In the genomic region with DNA sequence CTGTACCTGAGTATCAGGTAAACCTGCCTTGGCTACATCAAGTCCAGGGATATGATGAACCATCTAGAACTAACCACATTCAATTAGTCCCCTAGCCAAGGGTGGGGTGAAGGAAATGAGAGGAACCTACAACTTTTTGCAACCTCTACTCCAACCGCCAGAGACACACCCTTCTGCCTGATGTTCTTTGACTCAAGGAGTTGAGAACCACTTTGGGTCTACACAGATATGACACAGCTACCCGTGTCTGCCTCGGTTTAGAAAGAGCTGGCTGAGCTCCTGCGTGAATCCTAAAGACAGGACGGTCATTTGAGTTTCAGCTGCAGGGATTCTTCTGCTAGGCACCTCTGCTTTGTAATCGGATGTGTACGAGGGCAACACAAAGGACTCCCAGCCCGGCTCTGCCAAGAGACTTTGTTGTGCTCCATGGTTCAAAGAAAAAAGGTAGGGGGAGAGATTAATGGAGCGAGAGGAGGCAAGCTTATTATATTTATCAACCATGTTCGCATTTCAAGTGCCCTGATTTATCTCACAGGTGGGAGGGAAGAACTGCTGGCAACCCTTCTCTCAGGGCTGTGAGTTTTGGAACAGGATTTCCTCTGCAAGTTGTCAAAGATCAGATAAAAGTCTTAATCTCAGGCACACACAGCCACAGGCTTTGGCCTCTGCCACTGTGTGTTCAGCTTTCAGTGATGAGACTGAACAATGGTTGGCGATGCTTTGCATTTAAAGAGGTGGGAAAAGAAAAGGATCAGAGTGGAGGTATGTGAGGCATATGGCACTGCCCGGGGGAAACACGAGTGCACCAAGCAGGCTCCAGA, we compare ENCODE assay signal across 12 cellular contexts. TPM values are rescaled to one million over a fixed set of nuclear protein-coding genes. Genes with fewer than 3 reads are reported as not detected.
DNase-seq lines count a peak whose midpoint lies in the region; ATAC-seq and TF ChIP-seq lines count a peak whose summit lies in the region.
"Had no signal": no experiment of that assay in that cellular context is flagged by ENCODE, and none has a peak within 500 bp of the region (broad histone marks: within the 10 kb centered on the region; RNA-seq: fewer than 3 reads in every experiment).

No MANE protein-coding gene starts in this region.

- H3K36me3 Mint-ChIP-seq in activated naive CD8-positive, alpha-beta T cell treated with anti-CD3 and anti-CD28 coated beads, Interleukin-2, amount 50 U/mL, for 24 hours (ENCODE audit: low read depth) = peaks cover 2% of the 10 kb centered on the region
- no peaks in the 10 kb centered on the region for H3K36me3 Mint-ChIP-seq in nephron progenitor cell (ENCODE audit: low read depth)

- no peak for TF ChIP-seq EP300 in SK-N-SH (IDR thresholded peaks at IDR 0.05; ENCODE audit: borderline replicate concordance in 1 of 2, low read depth in 1 of 2, low read length in 1 of 2)

- H3K79me2 ChIP-seq in SK-N-SH (ENCODE audit: insufficient read depth) = peaks cover 21% of the 10 kb centered on the region; the same call in 1 of the 2 replicates

- DNase-seq in SK-N-SH (no peak), NB4 (ENCODE audit: low read depth) (peak; percentile 34), nephron progenitor cell (no peak), Ammon's horn (ENCODE audit: low spot score) (no peak), GDM1 (lab: John Stamatoyannopoulos, UW) (no peak), iPS-NIHi7 (ENCODE audit: extremely low spot score) (no peak)
- DNase-seq in activated naive CD8-positive, alpha-beta T cell treated with anti-CD3 and anti-CD28 coated beads, Interleukin-2, amount 50 U/mL, for 24 hours = no peak
- DNase-seq: EL, NCI-H2171, ovary, SHP77 treated with DMSO at 0.1 percent for 48 hours had no signal

- H4K20me1 ChIP-seq in SK-N-SH (ENCODE audit: insufficient read depth) = 0 out of 2 replicates have a peak, but pooled peaks cover 3% of the 10 kb centered on the region

- no peaks in the 10 kb centered on the region for H3K27me3 ChIP-seq in SK-N-SH (ENCODE audit: insufficient read depth)
- H3K27me3 ChIP-seq: ovary had no signal

- TF ChIP-seq RAD21 in SK-N-SH (IDR thresholded peaks at IDR 0.05; ENCODE audit: low read length) = no peak

- CTCF ChIA-PET in SK-N-SH (lab: Yijun Ruan, JAX) = no interaction called here

- TF ChIP-seq POLR2A in NB4 (IDR thresholded peaks at IDR 0.05; ENCODE audit: extremely low read depth, insufficient read length) = no peak

- no peaks in the 10 kb centered on the region for H3K9me3 Mint-ChIP-seq in activated naive CD8-positive, alpha-beta T cell treated with anti-CD3 and anti-CD28 coated beads, Interleukin-2, amount 50 U/mL, for 24 hours
- no peaks in the 10 kb centered on the region for H3K9me3 Mint-ChIP-seq in nephron progenitor cell

- H2AFZ ChIP-seq in SK-N-SH (ENCODE audit: low read depth) = no peak overlapping the region

- TF ChIP-seq CTCF in SK-N-SH (IDR thresholded peaks at IDR 0.05) = no peak
- no peak for TF ChIP-seq CTCF in NB4 (IDR thresholded peaks at IDR 0.05; ENCODE audit: low read depth, low read length)
- no peak for TF ChIP-seq CTCF in nephron progenitor cell (IDR thresholded peaks at IDR 0.05)

- 72% methylated on average over 13 of the region's 13 CpGs for WGBS in SK-N-SH (ENCODE audit: low lambda C conversion rate)

- H3K9ac ChIP-seq in SK-N-SH = no peak overlapping the region

- H3K4me2 ChIP-seq in SK-N-SH = no peak overlapping the region

- H3K9me3 ChIP-seq in SK-N-SH = no peaks in the 10 kb centered on the region
- H3K9me3 ChIP-seq: ovary had no signal

- no peaks in the 10 kb centered on the region for H3K9me2 ChIP-seq in SK-N-SH

- H3K27ac Mint-ChIP-seq in activated naive CD8-positive, alpha-beta T cell treated with anti-CD3 and anti-CD28 coated beads, Interleukin-2, amount 50 U/mL, for 24 hours = peak overlapping the region; percentile 64
- H3K27ac Mint-ChIP-seq in nephron progenitor cell = peak overlapping the region; percentile 38

- H3K4me1 ChIP-seq in SK-N-SH (ENCODE audit: control insufficient read depth in 1 of 2, insufficient read depth in 2 of 2, low read depth in 1 of 2, low read length in 1 of 2) = peaks cover 5 to 8% of the 10 kb centered on the region in 2 experiments; a peak in 3 of 4 replicates

- POLR2A ChIA-PET in SK-N-SH (lab: Yijun Ruan, JAX) = no interaction called here

- H3K4me3 Mint-ChIP-seq in activated naive CD8-positive, alpha-beta T cell treated with anti-CD3 and anti-CD28 coated beads, Interleukin-2, amount 50 U/mL, for 24 hours = peak overlapping the region; percentile 32
- no peak overlapping the region for H3K4me3 Mint-ChIP-seq in nephron progenitor cell

- no peak overlapping the region for H3K27ac ChIP-seq in SK-N-SH (ENCODE audit: low read depth in 2 of 2, low read length in 1 of 2)
- H3K27ac ChIP-seq: ovary had no signal

- peaks cover 99% of the 10 kb centered on the region for H3K4me1 Mint-ChIP-seq in activated naive CD8-positive, alpha-beta T cell treated with anti-CD3 and anti-CD28 coated beads, Interleukin-2, amount 50 U/mL, for 24 hours
- peaks cover 87% of the 10 kb centered on the region for H3K4me1 Mint-ChIP-seq in nephron progenitor cell

- H3K36me3 ChIP-seq in SK-N-SH (replicated peaks in 1 of 2; ENCODE audit: control insufficient read depth in 1 of 2, insufficient read depth in 2 of 2, low read length in 1 of 2) = peaks cover 0 to 5% of the 10 kb centered on the region in 2 experiments
- H3K36me3 ChIP-seq: ovary had no signal

- no peak overlapping the region for H3K4me3 ChIP-seq in SK-N-SH (ENCODE audit: low read depth in 2 of 2, low read length in 1 of 2)
- H3K4me3 ChIP-seq in NB4 (ENCODE audit: low read depth, low read length) = no peak overlapping the region
- H3K4me3 ChIP-seq: ovary had no signal

- no peaks in the 10 kb centered on the region for H3K27me3 Mint-ChIP-seq in activated naive CD8-positive, alpha-beta T cell treated with anti-CD3 and anti-CD28 coated beads, Interleukin-2, amount 50 U/mL, for 24 hours
- H3K27me3 Mint-ChIP-seq in nephron progenitor cell (ENCODE audit: low read depth, poor library complexity) = peaks cover 28% of the 10 kb centered on the region

- ATAC-seq in SK-N-SH treated with all-trans-retinoic acid at 6 μM for 48 hours = no peak
- no peak for ATAC-seq in activated naive CD8-positive, alpha-beta T cell treated with anti-CD3 and anti-CD28 coated beads, Interleukin-2, amount 50 U/mL, for 24 hours

- no peaks in the 10 kb centered on the region for H3F3A ChIP-seq in SK-N-SH (replicated peaks; ENCODE audit: insufficient read depth)

TF ChIP-seq in SK-N-SH, 30 proteins besides CTCF, POLR2A, EP300 and RAD21:
- TF ChIP-seq YY1 (IDR thresholded peaks at IDR 0.05; ENCODE audit: low read depth) = no peak
- no peak for TF ChIP-seq POLR2AphosphoS5 (IDR thresholded peaks at IDR 0.05; ENCODE audit: low read depth, low read length)
- TF ChIP-seq GATA2 (CRISPR knock-in tag; IDR thresholded peaks at IDR 0.05) = peak; percentile 31; the same call in 1 of the 2 replicates
- no peak for TF ChIP-seq CHD2 (IDR thresholded peaks at IDR 0.05; ENCODE audit: low read length, partially characterized antibody)
- TF ChIP-seq, protein P1, sequence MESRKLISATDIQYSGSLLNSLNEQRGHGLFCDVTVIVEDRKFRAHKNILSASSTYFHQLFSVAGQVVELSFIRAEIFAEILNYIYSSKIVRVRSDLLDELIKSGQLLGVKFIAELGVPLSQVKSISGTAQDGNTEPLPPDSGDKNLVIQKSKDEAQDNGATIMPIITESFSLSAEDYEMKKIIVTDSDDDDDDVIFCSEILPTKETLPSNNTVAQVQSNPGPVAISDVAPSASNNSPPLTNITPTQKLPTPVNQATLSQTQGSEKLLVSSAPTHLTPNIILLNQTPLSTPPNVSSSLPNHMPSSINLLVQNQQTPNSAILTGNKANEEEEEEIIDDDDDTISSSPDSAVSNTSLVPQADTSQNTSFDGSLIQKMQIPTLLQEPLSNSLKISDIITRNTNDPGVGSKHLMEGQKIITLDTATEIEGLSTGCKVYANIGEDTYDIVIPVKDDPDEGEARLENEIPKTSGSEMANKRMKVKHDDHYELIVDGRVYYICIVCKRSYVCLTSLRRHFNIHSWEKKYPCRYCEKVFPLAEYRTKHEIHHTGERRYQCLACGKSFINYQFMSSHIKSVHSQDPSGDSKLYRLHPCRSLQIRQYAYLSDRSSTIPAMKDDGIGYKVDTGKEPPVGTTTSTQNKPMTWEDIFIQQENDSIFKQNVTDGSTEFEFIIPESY (IDR thresholded peaks at IDR 0.05; ENCODE audit: borderline replicate concordance, low read depth) = no peak
TF ChIP-seq in SK-N-SH: peak in this region for 1.

TF ChIP-seq in SK-N-SH treated with all-trans-retinoic acid at 6 μM for 48 hours, 23 proteins besides CTCF, POLR2A, EP300 and RAD21:
- TF ChIP-seq TCF4 (CRISPR knock-in tag; IDR thresholded peaks at IDR 0.05; ENCODE audit: borderline replicate concordance) = no peak

RNA-seq across cellular contexts. Expression of a gene that starts 35.1 kb away (rescaled TPM):
- polyA plus RNA-seq in SK-N-SH (2012; rRNA removed) = 14.7 and 16.7 TPM in 2 replicates
- polyA plus RNA-seq in SK-N-SH (2012; cell fraction: cytosol; rRNA removed) = 6.6 and 9.8 TPM in 2 replicates
- polyA plus RNA-seq in SK-N-SH (2012; cell fraction: nucleus; rRNA removed) = 10.6 and 13.2 TPM in 2 replicates
